In the genomic region with DNA sequence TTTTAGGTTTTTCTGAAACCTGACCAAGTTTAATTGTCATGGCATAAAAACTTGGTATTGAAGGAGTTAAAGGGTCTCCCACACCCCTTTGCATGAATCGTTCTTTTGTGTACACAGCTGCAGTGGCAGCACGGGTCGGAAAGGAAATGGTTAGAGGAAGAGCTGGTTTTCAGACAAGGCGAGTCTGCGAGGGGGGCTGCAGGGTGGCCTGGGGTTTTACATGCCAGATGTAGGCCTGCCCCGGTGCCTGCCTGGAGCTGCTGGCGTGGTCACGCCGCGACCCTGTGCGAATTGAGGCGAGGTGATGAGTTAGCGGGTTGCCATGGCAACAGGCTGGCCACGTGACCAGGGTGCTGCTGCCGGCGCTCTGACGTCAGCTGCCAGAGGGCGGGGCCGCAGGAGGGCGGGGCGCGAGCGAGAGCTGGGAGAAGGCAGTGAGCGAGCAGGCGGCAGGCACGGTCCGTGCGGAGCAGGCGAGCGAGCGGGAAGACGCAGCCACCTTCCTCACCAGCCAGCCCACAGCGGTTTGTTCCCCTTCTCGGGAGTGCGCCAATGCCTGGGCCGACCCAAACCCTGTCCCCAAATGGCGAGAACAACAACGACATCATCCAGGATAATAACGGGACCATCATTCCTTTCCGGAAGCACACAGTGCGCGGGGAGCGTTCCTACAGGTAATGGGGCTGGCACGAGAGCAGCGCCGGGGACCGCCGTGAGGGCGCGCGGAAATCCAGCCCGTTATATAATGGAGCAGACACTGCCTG, we compare ENCODE assay signal across 8 cellular contexts. TPM values are rescaled to one million over a fixed set of nuclear protein-coding genes. Genes with fewer than 3 reads are reported as not detected.
DNase-seq lines count a peak whose midpoint lies in the region; ATAC-seq and TF ChIP-seq lines count a peak whose summit lies in the region.

Gene MAPRE2, plus strand, starts transcription at position 426 of the 764 bp plus-strand sequence. Its CDS starts 127 bp downstream, at position 553.

- no peaks in the 10 kb centered on the region for H3K27me3 ChIP-seq in DND-41 (ENCODE audit: insufficient read depth, low read length, poor library complexity)
- H3K27me3 ChIP-seq in GM23248 (replicated peaks; ENCODE audit: insufficient read depth) = no peaks in the 10 kb centered on the region
- no peaks in the 10 kb centered on the region for H3K27me3 ChIP-seq in naive thymus-derived CD4-positive, alpha-beta T cell (ENCODE audit: control insufficient read depth in 2 of 2, insufficient read depth in 2 of 2, low read length in 2 of 2)

- H3K9me3 Mint-ChIP-seq in naive thymus-derived CD4-positive, alpha-beta T cell = peaks cover 0 to 8% (median 0%) of the 10 kb centered on the region in 11 donors
- no peaks in the 10 kb centered on the region for H3K9me3 Mint-ChIP-seq in stimulated activated naive B cell treated with anti-CD40 and anti-IgM and Interleukin-4, amounts not matched to agents 10 μg/mL and 1 μg/mL and 100 μg/mL, for 72 hours

- in situ Hi-C loops in GM23248 (cut with MboI) = no loop called here

- no peaks in the 10 kb centered on the region for H3K9me2 ChIP-seq in GM23248 (ENCODE audit: insufficient read depth)

- peaks cover 0 to 7% (median 0%) of the 10 kb centered on the region in 5 donors for H3K36me3 Mint-ChIP-seq in naive thymus-derived CD4-positive, alpha-beta T cell
- H3K36me3 Mint-ChIP-seq in stimulated activated naive B cell treated with anti-CD40 and anti-IgM and Interleukin-4, amounts not matched to agents 10 μg/mL and 1 μg/mL and 100 μg/mL, for 72 hours = peaks cover 0 to 6% of the 10 kb centered on the region in 2 donors

- H3K27ac ChIP-seq in DND-41 (ENCODE audit: low read length) = peak within 1 kb of the TSS; percentile 96
- peak within 1 kb of the TSS; percentile 62 for H3K27ac ChIP-seq in GM23248
- H3K27ac ChIP-seq in naive thymus-derived CD4-positive, alpha-beta T cell (ENCODE audit: low read depth, low read length) = peak within 1 kb of the TSS; percentile 95

- H3K4me2 ChIP-seq in DND-41 (ENCODE audit: insufficient read depth, low read length) (peak within 1 kb of the TSS; percentile 91), GM23248 (ENCODE audit: unreplicated experiment) (peak within 1 kb of the TSS; percentile 95)

- peak within 1 kb of the TSS; percentile 94 to 100 (median 98) for H3K27ac Mint-ChIP-seq in naive thymus-derived CD4-positive, alpha-beta T cell
- H3K27ac Mint-ChIP-seq in stimulated activated naive B cell treated with anti-CD40 and anti-IgM and Interleukin-4, amounts not matched to agents 10 μg/mL and 1 μg/mL and 100 μg/mL, for 72 hours = peak within 1 kb of the TSS; percentile 94

- H3K9ac ChIP-seq in DND-41 (ENCODE audit: low read depth, low read length) (peak within 1 kb of the TSS; percentile 81), GM23248 (peak within 1 kb of the TSS; percentile 85)

- peak within 1 kb of the TSS; percentile 86 to 98 (median 97) for H3K4me3 Mint-ChIP-seq in naive thymus-derived CD4-positive, alpha-beta T cell
- H3K4me3 Mint-ChIP-seq in stimulated activated naive B cell treated with anti-CD40 and anti-IgM and Interleukin-4, amounts not matched to agents 10 μg/mL and 1 μg/mL and 100 μg/mL, for 72 hours = peak within 1 kb of the TSS; percentile 94 to 95

- H3K9me3 ChIP-seq in DND-41 (ENCODE audit: insufficient read depth, low read length, severe bottlenecking) = no peaks in the 10 kb centered on the region
- H3K9me3 ChIP-seq in GM23248 (ENCODE audit: low read depth) = no peaks in the 10 kb centered on the region
- no peaks in the 10 kb centered on the region for H3K9me3 ChIP-seq in naive thymus-derived CD4-positive, alpha-beta T cell (ENCODE audit: control insufficient read depth in 2 of 3, low read length in 3 of 3)

- peak; percentile 95 for ATAC-seq in DND-41 (ENCODE audit: insufficient read depth, low read depth)
- ATAC-seq in naive thymus-derived CD4-positive, alpha-beta T cell = peak; percentile 91
- peak; percentile 74 to 81 for ATAC-seq in stimulated activated naive B cell treated with anti-CD40 and anti-IgM and Interleukin-4, amounts not matched to agents 10 μg/mL and 1 μg/mL and 100 μg/mL, for 72 hours (replicated peaks)

- peak within 1 kb of the TSS; percentile 95 for H2AFZ ChIP-seq in DND-41 (ENCODE audit: low read depth, low read length)
- peak within 1 kb of the TSS; percentile 91 for H2AFZ ChIP-seq in GM23248

- peaks cover 30 to 73% (median 48%) of the 10 kb centered on the region in 7 donors for H3K4me1 Mint-ChIP-seq in naive thymus-derived CD4-positive, alpha-beta T cell
- H3K4me1 Mint-ChIP-seq in stimulated activated naive B cell treated with anti-CD40 and anti-IgM and Interleukin-4, amounts not matched to agents 10 μg/mL and 1 μg/mL and 100 μg/mL, for 72 hours = peaks cover 43 to 62% of the 10 kb centered on the region in 2 donors

- WGBS in GM23248 (ENCODE audit: low coverage in 1 of 2, low lambda C conversion rate in 2 of 2, missing lambda C conversion rate in 2 of 2), 2 experiments = 0 to 1% methylated on average over 41 of the region's 52 CpGs

- CTCF ChIA-PET in naive thymus-derived CD4-positive, alpha-beta T cell (lab: Charles Lee) = interaction anchor here (0.7 to 5.4 kb wide), 3 partner anchors 13 to 189 kb away, joined by 3 to 89 read pairs (median 3); no protein-coding TSS in a partner anchor

- H3F3A ChIP-seq in GM23248 (ENCODE audit: insufficient read depth) = peaks cover 8% of the 10 kb centered on the region; the same call in 1 of the 2 replicates

- H3K27me3 Mint-ChIP-seq in naive thymus-derived CD4-positive, alpha-beta T cell = peaks cover 0 to 4% (median 0%) of the 10 kb centered on the region in 5 donors
- H3K27me3 Mint-ChIP-seq in stimulated activated naive B cell treated with anti-CD40 and anti-IgM and Interleukin-4, amounts not matched to agents 10 μg/mL and 1 μg/mL and 100 μg/mL, for 72 hours = no peaks in the 10 kb centered on the region

- no peak for TF ChIP-seq CTCF in DND-41 (IDR thresholded peaks at IDR 0.05; ENCODE audit: borderline replicate concordance, extremely low read depth, low read length, poor library complexity, severe bottlenecking)

- POLR2A ChIA-PET in naive thymus-derived CD4-positive, alpha-beta T cell (lab: Charles Lee) = interaction anchor here (0.6 to 5.7 kb wide), 12 partner anchors 8 to 456 kb away, joined by 3 to 169 read pairs (median 4); partner anchors contain the start of genes INO80C, ZNF24 and ZNF397

- H3K4me1 ChIP-seq in DND-41 (ENCODE audit: insufficient read depth, low read length) = peaks cover 54% of the 10 kb centered on the region
- H3K4me1 ChIP-seq in GM23248 (ENCODE audit: insufficient read depth) = peaks cover 24% of the 10 kb centered on the region
- peaks cover 29 to 41% of the 10 kb centered on the region in 2 donors for H3K4me1 ChIP-seq in naive thymus-derived CD4-positive, alpha-beta T cell (ENCODE audit: control insufficient read depth in 2 of 2, insufficient read depth in 2 of 2, low read length in 2 of 2)

- H4K20me1 ChIP-seq in DND-41 (ENCODE audit: insufficient read depth, low read length) (peaks cover 16% of the 10 kb centered on the region; the same call in 1 of the 2 replicates), GM23248 (ENCODE audit: insufficient read depth) (no peaks in the 10 kb centered on the region)

- H3K79me2 ChIP-seq in DND-41 (ENCODE audit: insufficient read depth, low read length) (peaks cover 49% of the 10 kb centered on the region), GM23248 (ENCODE audit: insufficient read depth) (peaks cover 35% of the 10 kb centered on the region)

- peak within 1 kb of the TSS; percentile 81 to 94 for H3K4me3 ChIP-seq in DND-41 (ENCODE audit: low read depth in 1 of 2, low read length in 2 of 2)
- peak within 1 kb of the TSS; percentile 83 for H3K4me3 ChIP-seq in GM23248
- H3K4me3 ChIP-seq in naive thymus-derived CD4-positive, alpha-beta T cell (ENCODE audit: low read length) = peak within 1 kb of the TSS; percentile 80

- intact Hi-C loops in naive thymus-derived CD4-positive, alpha-beta T cell (cut with micrococcal nuclease) = loop anchor here (1.0 to 10.0 kb wide), 20 partner anchors 8 to 1784 kb away; partner anchors contain the start of genes RPRD1A (in 2 of the 2), ZNF24 (in 2 of the 2), ZSCAN30 (in 2 of the 2) and ELP2 (in 1 of the 2)

- H3K36me3 ChIP-seq in DND-41 (ENCODE audit: insufficient read depth, low read length) (no peaks in the 10 kb centered on the region; the same call in 1 of the 2 replicates), GM23248 (ENCODE audit: low read depth) (no peaks in the 10 kb centered on the region)
- H3K36me3 ChIP-seq in naive thymus-derived CD4-positive, alpha-beta T cell (ENCODE audit: control insufficient read depth in 2 of 3, insufficient read depth in 3 of 3, low read length in 3 of 3) = peaks cover 0 to 5% (median 0%) of the 10 kb centered on the region in 3 experiments

- DNase-seq in DND-41 = peak; percentile 99
- DNase-seq in GM23248 = peak; percentile 99
- DNase-seq in Kasumi-1 (lab: John Stamatoyannopoulos, UW) = peak; percentile 94 to 95
- peak; percentile 94 for DNase-seq in RPMI7951 (ENCODE audit: low read depth)
- peak; percentile 99 for DNase-seq in activated T-helper 1 cell treated with anti-CD3 and anti-CD28 coated beads, Interleukin-2, amount 50 U/mL, for 16 hours (ENCODE audit: low read depth in 1 of 2, low spot score in 1 of 2)
- DNase-seq in fibroblast of gingiva (ENCODE audit: low read depth) = peak; percentile 98
- peak; percentile 97 to 100 (median 99) for DNase-seq in naive thymus-derived CD4-positive, alpha-beta T cell
- DNase-seq in stimulated activated naive B cell treated with anti-CD40 and anti-IgM and Interleukin-4, amounts not matched to agents 10 μg/mL and 1 μg/mL and 100 μg/mL, for 72 hours = peak; percentile 97

RNA-seq across cellular contexts. Expression of gene MAPRE2, which starts in this region (rescaled TPM):
- 6.1 and 11.2 TPM in 2 replicates for total RNA-seq in GM23248 (2014; rRNA removed; shearing (Covaris generic))
- polyA plus RNA-seq in GM23248 (2016; fragmentation: Nextera tagmentation; extraction: Ambion mirVana) = 16.0 and 16.1 TPM in 2 replicates
- total RNA-seq in RPMI7951 (2014; rRNA removed; shearing (Covaris generic)) = 24.3 and 32.0 TPM in 2 replicates
- 10 to 100 TPM; 44.7 to 84.4 (median 63.5) TPM for total RNA-seq in naive thymus-derived CD4-positive, alpha-beta T cell
- 10 to 100 TPM; 82.6 to 84.3 TPM for polyA plus RNA-seq in naive thymus-derived CD4-positive, alpha-beta T cell

Comparison
In these comparisons a context has a peak if more than half of its experiments do, and no peak if none do; other contexts are left out.
1. Peak in every context shown above with its lines: DNase-seq, ATAC-seq, H3K4me3 ChIP-seq and H3K27ac ChIP-seq.